Comparison of ENCODE assay signal across 25 cellular contexts in the genomic region with DNA sequence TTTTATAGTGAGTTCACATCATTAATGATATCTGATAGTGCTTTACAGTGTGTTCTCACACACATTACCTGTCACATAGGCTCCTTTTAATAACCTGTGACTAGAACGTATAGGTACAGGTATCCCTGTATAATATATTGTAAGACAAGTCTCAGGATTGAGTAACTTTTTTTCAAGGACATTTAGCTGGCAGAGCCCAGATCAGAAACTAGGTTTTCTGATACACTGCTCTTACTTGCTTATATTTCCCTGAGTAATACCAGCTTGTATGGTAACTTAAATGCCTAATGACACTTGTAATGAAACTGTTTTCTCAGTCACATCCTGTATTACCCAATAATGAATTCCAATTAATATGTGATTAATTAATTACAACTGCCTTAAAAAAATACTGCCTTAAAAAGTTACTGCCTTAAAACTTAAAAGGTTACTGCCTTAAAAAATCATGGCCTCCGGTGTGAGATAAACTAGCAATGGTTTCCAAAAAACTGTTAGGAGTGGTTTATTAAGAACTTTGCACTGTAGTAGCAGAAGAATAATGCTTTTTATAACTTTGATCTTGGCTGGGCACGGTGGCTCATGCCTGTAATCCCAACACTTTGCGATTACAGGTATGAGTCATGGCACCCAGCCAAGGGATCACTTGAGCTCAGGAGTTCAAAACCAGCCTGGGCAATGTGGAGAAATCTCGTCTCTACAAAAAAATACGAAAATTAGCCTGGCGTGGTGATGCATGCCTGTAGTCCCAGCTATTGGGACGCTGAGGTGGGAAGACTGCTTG.
"Had no signal": no experiment of that assay in that cellular context is flagged by ENCODE, and none has a peak within 500 bp of the region (broad histone marks: within the 10 kb centered on the region; RNA-seq: fewer than 3 reads in every experiment).

No MANE protein-coding gene starts in this region.

- H3K4me3 Mint-ChIP-seq: activated B cell treated with CpG ODN at 0.5 μM for 24 hours; activated CD8-positive, alpha-beta T cell treated with anti-CD3 and anti-CD28 coated beads for 36 hours; activated naive CD4-positive, alpha-beta T cell treated with anti-CD3 and anti-CD28 coated beads, Interleukin-2, amount 50 U/mL, for 24 hours; natural killer cell treated with Interleukin-12 subunit alpha and Interleukin-12 subunit beta and Interleukin-15 and Interleukin-18, amount 100 ng/mL, for 72 hours; T-helper 2 cell treated with Interferon-gamma antibody and Interleukin-4, amounts not matched to agents 5 μg/mL and 100 μg/mL, for 36 hours had no signal

- DNase-seq: activated B cell treated with CpG ODN at 0.5 μM for 24 hours; activated CD4-positive, alpha-beta T cell treated with anti-CD3 and anti-CD28 coated beads, Interleukin-2, amount 50 U/mL, for 1 hour; activated CD8-positive, alpha-beta T cell treated with anti-CD3 and anti-CD28 coated beads for 36 hours; activated T-cell treated with anti-CD3 and anti-CD28 coated beads, Interleukin-2, amount 50 U/mL, for 48 hours; cerebellar nuclear complex; dorsolateral prefrontal cortex; effector memory CD4-positive, alpha-beta T cell; foreskin keratinocyte; heart left ventricle; hypothalamus; left ventricle myocardium inferior; mesendoderm; right cardiac atrium; spleen; stimulated activated naive CD4-positive, alpha-beta T cell; tibial artery had no signal

- H3K4me3 ChIP-seq: cardiac muscle cell, coronary artery, dorsolateral prefrontal cortex, esophagus muscularis mucosa, heart left ventricle, left ventricle myocardium inferior, lung, spleen, suprapubic skin, tibial artery had no signal

- H3K9me3 ChIP-seq: esophagus muscularis mucosa, heart left ventricle, left ventricle myocardium inferior, spleen, suprapubic skin, tibial artery had no signal

- H3K4me1 ChIP-seq: foreskin keratinocyte had no signal

- H3K27ac Mint-ChIP-seq: activated B cell treated with CpG ODN at 0.5 μM for 24 hours; activated CD8-positive, alpha-beta T cell treated with anti-CD3 and anti-CD28 coated beads for 36 hours; activated naive CD4-positive, alpha-beta T cell treated with anti-CD3 and anti-CD28 coated beads, Interleukin-2, amount 50 U/mL, for 24 hours; activated T-helper 2 cell treated with anti-CD3 and anti-CD28 coated beads, Interferon-gamma antibody, Interleukin-2, Interleukin-4, amounts not matched to agents 10 μg/mL and 5 μg/mL and 100 μg/mL, durations not matched to agents 14 hours and 24 hours and 36 hours; natural killer cell treated with Interleukin-12 subunit alpha and Interleukin-12 subunit beta and Interleukin-15 and Interleukin-18, amount 100 ng/mL, for 72 hours; T-helper 2 cell treated with Interferon-gamma antibody and Interleukin-4, amounts not matched to agents 5 μg/mL and 100 μg/mL, for 36 hours had no signal

- H3K27me3 ChIP-seq: cardiac muscle cell, dorsolateral prefrontal cortex, esophagus muscularis mucosa, foreskin keratinocyte, heart left ventricle, spleen, suprapubic skin, tibial artery had no signal

- H3K27ac ChIP-seq: cardiac muscle cell, coronary artery, dorsolateral prefrontal cortex, esophagus muscularis mucosa, foreskin keratinocyte, heart left ventricle, left ventricle myocardium inferior, spleen, suprapubic skin, tibial artery had no signal

- H3K27me3 Mint-ChIP-seq: activated B cell treated with CpG ODN at 0.5 μM for 24 hours; activated CD8-positive, alpha-beta T cell treated with anti-CD3 and anti-CD28 coated beads for 36 hours; activated naive CD4-positive, alpha-beta T cell treated with anti-CD3 and anti-CD28 coated beads, Interleukin-2, amount 50 U/mL, for 24 hours; natural killer cell treated with Interleukin-12 subunit alpha and Interleukin-12 subunit beta and Interleukin-15 and Interleukin-18, amount 100 ng/mL, for 72 hours had no signal

- ATAC-seq: activated CD8-positive, alpha-beta T cell treated with anti-CD3 and anti-CD28 coated beads for 36 hours; foreskin keratinocyte; heart left ventricle; natural killer cell treated with Interleukin-12 subunit alpha and Interleukin-12 subunit beta and Interleukin-15 and Interleukin-18, amount 100 ng/mL, for 72 hours; right cardiac atrium had no signal

- H3K9me3 Mint-ChIP-seq: activated B cell treated with CpG ODN at 0.5 μM for 24 hours; activated CD8-positive, alpha-beta T cell treated with anti-CD3 and anti-CD28 coated beads for 36 hours; activated naive CD4-positive, alpha-beta T cell treated with anti-CD3 and anti-CD28 coated beads, Interleukin-2, amount 50 U/mL, for 24 hours; activated T-helper 2 cell treated with anti-CD3 and anti-CD28 coated beads, Interferon-gamma antibody, Interleukin-2, Interleukin-4, amounts not matched to agents 10 μg/mL and 5 μg/mL and 100 μg/mL, durations not matched to agents 14 hours and 24 hours and 36 hours; natural killer cell treated with Interleukin-12 subunit alpha and Interleukin-12 subunit beta and Interleukin-15 and Interleukin-18, amount 100 ng/mL, for 72 hours; T-helper 2 cell treated with Interferon-gamma antibody and Interleukin-4, amounts not matched to agents 5 μg/mL and 100 μg/mL, for 36 hours had no signal
